9 cellular contexts compared by ENCODE assay signal in genomic region chr21:25640671-25641292, GRCh38. TPM values are rescaled to one million over a fixed set of nuclear protein-coding genes. Genes with fewer than 3 reads are reported as not detected.
DNase-seq lines count a peak whose midpoint lies in the region; ATAC-seq and TF ChIP-seq lines count a peak whose summit lies in the region.
"Had no signal": no experiment of that assay in that cellular context is flagged by ENCODE, and none has a peak within 500 bp of the region (broad histone marks: within the 10 kb centered on the region; RNA-seq: fewer than 3 reads in every experiment).

No MANE protein-coding gene starts in this region.

- H3K4me3 ChIP-seq in right lobe of liver (peak overlapping the region; percentile 38 to 47 (median 46)), suprapubic skin (peak overlapping the region; percentile 68)

- H3K4me1 Mint-ChIP-seq in activated CD4-positive, alpha-beta T cell treated with anti-CD3 and anti-CD28 coated beads, Interleukin-2, amount 10 ng/mL, durations not matched to agents 24 days and 14 days: peaks cover 23% of the 10 kb centered on the region
- peaks cover 25% of the 10 kb centered on the region for H3K4me1 Mint-ChIP-seq in activated naive CD8-positive, alpha-beta T cell treated with anti-CD3 and anti-CD28 coated beads, Interleukin-2, amount 50 U/mL, for 24 hours

- no peak for TF ChIP-seq EP300 in suprapubic skin (IDR thresholded peaks at IDR 0.05)

- ATAC-seq in activated naive CD8-positive, alpha-beta T cell treated with anti-CD3 and anti-CD28 coated beads, Interleukin-2, amount 50 U/mL, for 24 hours: no peak
- ATAC-seq in right lobe of liver: no peak
- no peak for ATAC-seq in esophagus mucosa

- no peaks in the 10 kb centered on the region for H3K36me3 Mint-ChIP-seq in activated CD4-positive, alpha-beta T cell treated with anti-CD3 and anti-CD28 coated beads, Interleukin-2, amount 10 ng/mL, durations not matched to agents 24 days and 14 days (ENCODE audit: low read depth)
- no peaks in the 10 kb centered on the region for H3K36me3 Mint-ChIP-seq in activated naive CD8-positive, alpha-beta T cell treated with anti-CD3 and anti-CD28 coated beads, Interleukin-2, amount 50 U/mL, for 24 hours (ENCODE audit: low read depth)

- no peak for DNase-seq in activated CD4-positive, alpha-beta T cell treated with anti-CD3 and anti-CD28 coated beads, Interleukin-2, amount 10 ng/mL, durations not matched to agents 24 days and 14 days
- DNase-seq in activated CD4-positive, alpha-beta T cell treated with anti-CD3 and anti-CD28 coated beads, Interleukin-2, amount 50 U/mL, for 1 hour: no peak
- no peak for DNase-seq in activated naive CD8-positive, alpha-beta T cell treated with anti-CD3 and anti-CD28 coated beads, Interleukin-2, amount 50 U/mL, for 24 hours
- no peak for DNase-seq in right lobe of liver
- no peak for DNase-seq in suprapubic skin (ENCODE audit: low spot score in 2 of 2)
- DNase-seq in NCI-H1694 (lab: John Stamatoyannopoulos, UW): no peak
- DNase-seq in HUDEP-2 (lab: John Stamatoyannopoulos, UW; ENCODE audit: unreplicated experiment in 76 of 76): no peak
- DNase-seq: stimulated activated naive CD4-positive, alpha-beta T cell treated with Interleukin-2 at 50 U/mL for 16 hours had no signal

- peaks cover 22% of the 10 kb centered on the region for H3K27me3 Mint-ChIP-seq in activated CD4-positive, alpha-beta T cell treated with anti-CD3 and anti-CD28 coated beads, Interleukin-2, amount 10 ng/mL, durations not matched to agents 24 days and 14 days
- H3K27me3 Mint-ChIP-seq in activated naive CD8-positive, alpha-beta T cell treated with anti-CD3 and anti-CD28 coated beads, Interleukin-2, amount 50 U/mL, for 24 hours: peaks cover 40% of the 10 kb centered on the region

- 50% methylated on average over 9 of the region's 9 CpGs for WGBS in right lobe of liver (ENCODE audit: insufficient coverage, low coverage, low lambda C conversion rate, missing lambda C conversion rate)
- 41% methylated on average over 9 of the region's 9 CpGs for WGBS in suprapubic skin

- peak overlapping the region; percentile 60 for H3K27ac Mint-ChIP-seq in activated CD4-positive, alpha-beta T cell treated with anti-CD3 and anti-CD28 coated beads, Interleukin-2, amount 10 ng/mL, durations not matched to agents 24 days and 14 days
- H3K27ac Mint-ChIP-seq in activated naive CD8-positive, alpha-beta T cell treated with anti-CD3 and anti-CD28 coated beads, Interleukin-2, amount 50 U/mL, for 24 hours: peak overlapping the region; percentile 25

- TF ChIP-seq CTCF in right lobe of liver (IDR thresholded peaks at IDR 0.05): no peak
- TF ChIP-seq CTCF in suprapubic skin (IDR thresholded peaks at IDR 0.05): no peak

- H3K27ac ChIP-seq in right lobe of liver: peak overlapping the region in 1 of 3 donors; percentile 62
- peak overlapping the region; percentile 79 for H3K27ac ChIP-seq in suprapubic skin

- H3K9me3 ChIP-seq in right lobe of liver (no peaks in the 10 kb centered on the region), suprapubic skin (no peaks in the 10 kb centered on the region)

- peak overlapping the region; percentile 79 for H3K4me3 Mint-ChIP-seq in activated CD4-positive, alpha-beta T cell treated with anti-CD3 and anti-CD28 coated beads, Interleukin-2, amount 10 ng/mL, durations not matched to agents 24 days and 14 days
- peak overlapping the region; percentile 73 for H3K4me3 Mint-ChIP-seq in activated naive CD8-positive, alpha-beta T cell treated with anti-CD3 and anti-CD28 coated beads, Interleukin-2, amount 50 U/mL, for 24 hours

- no peak for TF ChIP-seq POLR2A in right lobe of liver (IDR thresholded peaks at IDR 0.05)
- no peak for TF ChIP-seq POLR2A in suprapubic skin (IDR thresholded peaks at IDR 0.05)

- H3K36me3 ChIP-seq in right lobe of liver (no peaks in the 10 kb centered on the region), suprapubic skin (no peaks in the 10 kb centered on the region)

- H3K4me1 ChIP-seq in right lobe of liver (peaks cover 0 to 19% (median 0%) of the 10 kb centered on the region in 4 donors), suprapubic skin (peaks cover 23% of the 10 kb centered on the region)

- H3K9me3 Mint-ChIP-seq in activated CD4-positive, alpha-beta T cell treated with anti-CD3 and anti-CD28 coated beads, Interleukin-2, amount 10 ng/mL, durations not matched to agents 24 days and 14 days: peaks cover 3% of the 10 kb centered on the region
- peaks cover 4% of the 10 kb centered on the region for H3K9me3 Mint-ChIP-seq in activated naive CD8-positive, alpha-beta T cell treated with anti-CD3 and anti-CD28 coated beads, Interleukin-2, amount 50 U/mL, for 24 hours

- H3K27me3 ChIP-seq in right lobe of liver (no peaks in the 10 kb centered on the region), suprapubic skin (peaks cover 9% of the 10 kb centered on the region)

- intact Hi-C loops in activated CD4-positive, alpha-beta T cell treated with anti-CD3 and anti-CD28 coated beads, Interleukin-2, amount 10 ng/mL, durations not matched to agents 24 days and 14 days (cut with micrococcal nuclease): no loop called here
- intact Hi-C loops in right lobe of liver (cut with DNase I): no loop called here

RNA-seq across cellular contexts. Expression of gene JAM2, which starts 1.7 kb away (rescaled TPM):
- 0.33 and 0.36 TPM in 2 replicates for total RNA-seq in activated CD4-positive, alpha-beta T cell treated with anti-CD3 and anti-CD28 coated beads, Interleukin-2, amount 10 ng/mL, durations not matched to agents 24 days and 14 days
- total RNA-seq in right lobe of liver (1 to 10 TPM; 1.3 to 2.9 (median 2.0) TPM), suprapubic skin (1 to 10 TPM; 2.0 to 7.6 (median 4.7) TPM), esophagus mucosa (4.3 TPM)

RNA-seq across cellular contexts. Expression of gene MRPL39, which starts 33.5 kb away (rescaled TPM):
- 63.2 and 66.0 TPM in 2 replicates for total RNA-seq in activated CD4-positive, alpha-beta T cell treated with anti-CD3 and anti-CD28 coated beads, Interleukin-2, amount 10 ng/mL, durations not matched to agents 24 days and 14 days
- total RNA-seq in right lobe of liver (10 to 100 TPM; 18.4 to 23.8 (median 19.5) TPM), suprapubic skin (10 to 100 TPM; 21.4 to 28.7 (median 23.1) TPM), esophagus mucosa (29.8 TPM)
